In genomic region chr15:85794598-85795319, GRCh38 we compare ENCODE assay signal across 8 cellular contexts. TPM values are rescaled to one million over a fixed set of nuclear protein-coding genes. Genes with fewer than 3 reads are reported as not detected.
DNase-seq lines count a peak whose midpoint lies in the region; ATAC-seq and TF ChIP-seq lines count a peak whose summit lies in the region.

Gene KLHL25 (minus strand): TSS chr15:85794925. CDS start chr15:85769810, 25,115 bp downstream.

- intact Hi-C loops in aorta (cut with DNase I), result loop anchor here in 1 of 2 donors (2.0 to 5.0 kb wide), 2 partner anchors 42 to 66 kb away; no protein-coding TSS in a partner anchor

- in situ Hi-C loops in astrocyte of the cerebellum (cut with HindIII; ENCODE audit: low sequenced_read_pairs), result no loop called here

- H3K27me3 ChIP-seq in hepatocyte (no peaks in the 10 kb centered on the region), aorta (ENCODE audit: control insufficient read depth in 1 of 2, insufficient read depth in 2 of 2, low read length in 1 of 2) (no peaks in the 10 kb centered on the region)

- TF ChIP-seq CTCF in astrocyte of the cerebellum (IDR thresholded peaks at IDR 0.05; ENCODE audit: low read depth, low read length, missing control alignments) (no peak), hepatocyte (IDR thresholded peaks at IDR 0.05; ENCODE audit: poor library complexity) (no peak)

- DNase-seq in NCI-H187 treated with DMSO at 0.1 percent for 48 hours (lab: John Stamatoyannopoulos, UW), result peak; percentile 16
- peak; percentile 93 for DNase-seq in T-helper 2 cell treated with Interferon-gamma antibody and Interleukin-4, amounts not matched to agents 5 μg/mL and 100 μg/mL, for 36 hours (ENCODE audit: low spot score)
- DNase-seq in astrocyte of the cerebellum (ENCODE audit: low read depth), result peak; percentile 82
- peak; percentile 96 for DNase-seq in hepatocyte (ENCODE audit: low spot score)
- DNase-seq in renal cortical epithelial cell (ENCODE audit: low read depth), result peak; percentile 83
- peak; percentile 97 for DNase-seq in aorta

- peak within 1 kb of the TSS; percentile 82 for H2AFZ ChIP-seq in hepatocyte

- ATAC-seq in GM18505 (IDR thresholded peaks at IDR 0.05; ENCODE audit: unreplicated experiment), result peak; percentile 98
- ATAC-seq in HG02970 (IDR thresholded peaks at IDR 0.05; ENCODE audit: low FRiP score, unreplicated experiment), result peak; percentile 97
- ATAC-seq in aorta (ENCODE audit: low FRiP score), result peak; percentile 97

- peak; percentile 63 for TF ChIP-seq POLR2A in GM18505 (IDR thresholded peaks at IDR 0.05; ENCODE audit: borderline replicate concordance, extremely low read depth, insufficient read depth, insufficient read length)

- H3K27ac Mint-ChIP-seq in T-helper 2 cell treated with Interferon-gamma antibody and Interleukin-4, amounts not matched to agents 5 μg/mL and 100 μg/mL, for 36 hours, result peak within 1 kb of the TSS; percentile 90

- H3K4me1 Mint-ChIP-seq in T-helper 2 cell treated with Interferon-gamma antibody and Interleukin-4, amounts not matched to agents 5 μg/mL and 100 μg/mL, for 36 hours (ENCODE audit: low read depth), result peaks cover 34% of the 10 kb centered on the region

- H3K36me3 Mint-ChIP-seq in T-helper 2 cell treated with Interferon-gamma antibody and Interleukin-4, amounts not matched to agents 5 μg/mL and 100 μg/mL, for 36 hours (ENCODE audit: low read depth), result peaks cover 3% of the 10 kb centered on the region

- H3K9me3 Mint-ChIP-seq in T-helper 2 cell treated with Interferon-gamma antibody and Interleukin-4, amounts not matched to agents 5 μg/mL and 100 μg/mL, for 36 hours, result no peaks in the 10 kb centered on the region

- peak within 1 kb of the TSS; percentile 84 for H3K4me3 Mint-ChIP-seq in T-helper 2 cell treated with Interferon-gamma antibody and Interleukin-4, amounts not matched to agents 5 μg/mL and 100 μg/mL, for 36 hours

- H3K36me3 ChIP-seq in hepatocyte (replicated peaks; ENCODE audit: insufficient read depth, low read depth) (no peaks in the 10 kb centered on the region), aorta (ENCODE audit: control insufficient read depth in 1 of 2, insufficient read depth in 2 of 2, low read length in 1 of 2) (no peaks in the 10 kb centered on the region)

- peak within 1 kb of the TSS; percentile 84 for H3K27ac ChIP-seq in hepatocyte
- peak within 1 kb of the TSS; percentile 53 to 85 for H3K27ac ChIP-seq in aorta (ENCODE audit: low read depth in 1 of 2, low read length in 2 of 2)

- H3K79me2 ChIP-seq in hepatocyte, result peaks cover 46% of the 10 kb centered on the region

- peak within 1 kb of the TSS; percentile 70 for H3K4me3 ChIP-seq in astrocyte of the cerebellum (ENCODE audit: low read depth, low read length)
- H3K4me3 ChIP-seq in hepatocyte, result peak within 1 kb of the TSS; percentile 89
- peak within 1 kb of the TSS; percentile 71 to 92 for H3K4me3 ChIP-seq in aorta (ENCODE audit: low read length in 2 of 2)

- no peaks in the 10 kb centered on the region for H3K9me2 ChIP-seq in hepatocyte (replicated peaks; ENCODE audit: insufficient read depth)

- H3K4me2 ChIP-seq in hepatocyte, result peak within 1 kb of the TSS; percentile 93

- H3K4me1 ChIP-seq in hepatocyte (ENCODE audit: insufficient read depth), result peaks cover 6% of the 10 kb centered on the region
- H3K4me1 ChIP-seq in aorta (ENCODE audit: control insufficient read depth in 1 of 2, insufficient read depth in 2 of 2, low read length in 2 of 2), result no peaks in the 10 kb centered on the region

- H4K20me1 ChIP-seq in hepatocyte (ENCODE audit: insufficient read depth, poor library complexity, severe bottlenecking), result peaks cover 5% of the 10 kb centered on the region

- WGBS in hepatocyte (ENCODE audit: low lambda C conversion rate, missing lambda C conversion rate), result 1% methylated on average over 54 of the region's 71 CpGs
- WGBS in aorta, 2 donors, result 1% methylated on average over 47 to 70 of the region's 71 CpGs

- peaks cover 5% of the 10 kb centered on the region for H3K27me3 Mint-ChIP-seq in T-helper 2 cell treated with Interferon-gamma antibody and Interleukin-4, amounts not matched to agents 5 μg/mL and 100 μg/mL, for 36 hours (ENCODE audit: low read depth)

- H3K9me3 ChIP-seq in hepatocyte (ENCODE audit: low read depth) (no peaks in the 10 kb centered on the region), aorta (ENCODE audit: control insufficient read depth, low read length) (no peaks in the 10 kb centered on the region)

RNA-seq across cellular contexts. Expression of gene KLHL25, which starts in this region (rescaled TPM):
- 5.9 and 10.0 TPM in 2 replicates for total RNA-seq in hepatocyte
- 3.7 and 3.9 TPM in 2 replicates for polyA plus RNA-seq in hepatocyte
- 6.2 and 7.1 TPM in 2 replicates for total RNA-seq in renal cortical epithelial cell
- total RNA-seq in aorta, result 1 to 10 TPM; 6.4 to 9.2 TPM
- polyA plus RNA-seq in aorta, result 1 to 10 TPM; 1.8 to 4.9 TPM

Comparison
In these comparisons a context has a peak if more than half of its experiments do, and no peak if none do; other contexts are left out.
1. Peak in every context shown above with its lines: DNase-seq, ATAC-seq, H3K4me3 ChIP-seq and H3K27ac ChIP-seq.
2. DNase-seq: peak in every context shown above with its lines; median percentile 97 in aorta; 96 in hepatocyte; 93 in T-helper 2 cell treated with Interferon-gamma antibody and Interleukin-4, amounts not matched to agents 5 μg/mL and 100 μg/mL, for 36 hours; 83 in renal cortical epithelial cell; 82 in astrocyte of the cerebellum; 16 in NCI-H187 treated with DMSO at 0.1 percent for 48 hours.